8 cellular contexts compared by ENCODE assay signal in genomic region chr9:70413798-70414775, GRCh38. TPM values are rescaled to one million over a fixed set of nuclear protein-coding genes. Genes with fewer than 3 reads are reported as not detected.
DNase-seq lines count a peak whose midpoint lies in the region; ATAC-seq, FAIRE-seq and TF ChIP-seq lines count a peak whose summit lies in the region.

Gene KLF9 (minus strand): TSS chr9:70414657. CDS start chr9:70413363, 1,294 bp downstream.

- TF ChIP-seq POLR2A in endothelial cell of umbilical vein (IDR thresholded peaks at IDR 0.05; ENCODE audit: low read depth, low read length), result no peak

- H3K36me3 Mint-ChIP-seq in Caco-2 (ENCODE audit: insufficient read depth, unreplicated experiment), result peaks cover 6% of the 10 kb centered on the region

- H3K36me3 ChIP-seq in Caco-2 (ENCODE audit: control insufficient read depth, insufficient read depth, low read length), result no peaks in the 10 kb centered on the region
- no peaks in the 10 kb centered on the region for H3K36me3 ChIP-seq in endothelial cell of umbilical vein (ENCODE audit: control insufficient read depth in 2 of 2, extremely low read depth in 1 of 2, insufficient read depth in 2 of 2, low read length in 2 of 2)

- peaks cover 40% of the 10 kb centered on the region for H3K79me2 ChIP-seq in endothelial cell of umbilical vein (ENCODE audit: control insufficient read depth, insufficient read depth, low read length)

- TF ChIP-seq CTCF in Caco-2 (IDR thresholded peaks at IDR 0.05; ENCODE audit: insufficient read depth in 1 of 2, low read depth in 1 of 2, low read length in 1 of 2, severe bottlenecking in 1 of 2, unreplicated experiment in 1 of 2) (no peak), endothelial cell of umbilical vein (IDR thresholded peaks at IDR 0.05; ENCODE audit: extremely low read depth in 1 of 2, insufficient read depth in 1 of 2, low read depth in 1 of 2, low read length in 2 of 2) (no peak)

- H3K27me3 ChIP-seq in Caco-2 (replicated peaks; ENCODE audit: control insufficient read depth, insufficient read depth, low read length), result no peaks in the 10 kb centered on the region
- H3K27me3 ChIP-seq in endothelial cell of umbilical vein (ENCODE audit: control insufficient read depth in 2 of 2, insufficient read depth in 2 of 2, low read length in 2 of 2), result no peaks in the 10 kb centered on the region

- peak; percentile 96 for FAIRE-seq in endothelial cell of umbilical vein (lab: Jason Lieb, UNC)

- peak; percentile 57 to 64 for DNase-seq in Caco-2
- DNase-seq in HUDEP-2 (lab: John Stamatoyannopoulos, UW; ENCODE audit: unreplicated experiment in 76 of 76), result peak in 75 of 76 experiments; percentile 43 to 96 (median 89)
- peak; percentile 97 for DNase-seq in OCI-M1 (lab: John Stamatoyannopoulos, UW)
- DNase-seq in activated T-cell treated with anti-CD3 and anti-CD28 coated beads for 24 hours (ENCODE audit: low read depth), result peak; percentile 84
- peak; percentile 99 for DNase-seq in endothelial cell of umbilical vein (ENCODE audit: low read depth, low spot score)
- DNase-seq in middle frontal gyrus (ENCODE audit: extremely low spot score, low spot score), result peak; percentile 95
- peak; percentile 75 to 81 for DNase-seq in stimulated activated CD8-positive, alpha-beta memory T cell treated with anti-CD3 and anti-CD28 coated beads, Interleukin-2, amount 100 ng/mL, for 1 hour (ENCODE audit: low read depth in 2 of 2)

- BruUV-seq in Caco-2 (replicated peaks; lab: Mats Ljungman, UMichigan), result TSS peak; percentile 66
- TSS peak; percentile 43 for BruUV-seq in endothelial cell of umbilical vein (replicated peaks; lab: Mats Ljungman, UMichigan)

- H3K4me3 ChIP-seq in Caco-2 (ENCODE audit: low read depth, low read length) (peak within 1 kb of the TSS; percentile 47), endothelial cell of umbilical vein (replicated peaks in 1 of 3; ENCODE audit: insufficient read depth in 1 of 3, low read depth in 1 of 3, low read length in 3 of 3) (peak within 1 kb of the TSS; percentile 73 to 94 (median 91))

- no peaks in the 10 kb centered on the region for H3K9me3 Mint-ChIP-seq in Caco-2 (ENCODE audit: unreplicated experiment)

- H3K27me3 Mint-ChIP-seq in Caco-2 (ENCODE audit: insufficient read depth, unreplicated experiment), result no peaks in the 10 kb centered on the region

- intact Hi-C loops in Caco-2 (cut with micrococcal nuclease; ENCODE audit: unreplicated experiment) (no loop called here), endothelial cell of umbilical vein (cut with micrococcal nuclease) (loop anchor here (1.0 to 10.0 kb wide), 9 partner anchors 24 to 1951 kb away; partner anchors contain the start of genes APBA1 and ZFAND5)

- peak within 1 kb of the TSS; percentile 76 for H3K4me3 Mint-ChIP-seq in Caco-2 (ENCODE audit: unreplicated experiment)

- H3K4me1 Mint-ChIP-seq in Caco-2 (ENCODE audit: low read depth, unreplicated experiment), result no peaks in the 10 kb centered on the region

- H4K20me1 ChIP-seq in endothelial cell of umbilical vein (replicated peaks; ENCODE audit: control insufficient read depth, extremely low read depth, insufficient read depth, low read length), result no peaks in the 10 kb centered on the region

- peak within 1 kb of the TSS; percentile 79 for H3K4me2 ChIP-seq in endothelial cell of umbilical vein (ENCODE audit: insufficient read depth, low read length)

- peak within 1 kb of the TSS; percentile 84 for H3K27ac ChIP-seq in endothelial cell of umbilical vein (ENCODE audit: insufficient read depth, low read depth, low read length)

- peak within 1 kb of the TSS; percentile 79 for H3K27ac Mint-ChIP-seq in Caco-2 (ENCODE audit: unreplicated experiment)

- H3K4me1 ChIP-seq in Caco-2 (no peaks in the 10 kb centered on the region), endothelial cell of umbilical vein (ENCODE audit: control insufficient read depth, extremely low read depth, insufficient read depth, low read length) (peaks cover 33% of the 10 kb centered on the region)

- dilution Hi-C loops in endothelial cell of umbilical vein (cut with MboI; ENCODE audit: extremely low pct_ligation_motif_present, low sequenced_read_pairs), result no loop called here

- H2AFZ ChIP-seq in endothelial cell of umbilical vein (ENCODE audit: low read depth, low read length), result peak within 1 kb of the TSS; percentile 1

- no peaks in the 10 kb centered on the region for H3K9me3 ChIP-seq in Caco-2
- H3K9me3 ChIP-seq in endothelial cell of umbilical vein (replicated peaks; ENCODE audit: control insufficient read depth, insufficient read depth, low read length), result no peaks in the 10 kb centered on the region

- POLR2A ChIA-PET in Caco-2 (lab: Charles Lee), result no interaction called here
- POLR2A ChIA-PET in endothelial cell of umbilical vein (lab: Charles Lee), result interaction anchor here (1.1 to 1.2 kb wide), 2 partner anchors 65 to 188 kb away, joined by 3 to 7 read pairs; no protein-coding TSS in a partner anchor

- peak within 1 kb of the TSS; percentile 93 for H3K9ac ChIP-seq in endothelial cell of umbilical vein (replicated peaks; ENCODE audit: extremely low read depth, insufficient read depth, low read length)

- CTCF ChIA-PET in Caco-2 (lab: Charles Lee) (no interaction called here), endothelial cell of umbilical vein (lab: Charles Lee) (interaction anchor here (0.7 to 2.2 kb wide), 9 partner anchors 9 to 443 kb away, joined by 3 to 21 read pairs (median 3); no protein-coding TSS in a partner anchor)

- H3K9me1 ChIP-seq in endothelial cell of umbilical vein (replicated peaks; ENCODE audit: control insufficient read depth, extremely low read depth, insufficient read depth, low read length), result no peaks in the 10 kb centered on the region

- peak; percentile 62 for ATAC-seq in GM21381 (IDR thresholded peaks at IDR 0.05; ENCODE audit: unreplicated experiment)

TF ChIP-seq in endothelial cell of umbilical vein, 7 proteins besides CTCF, POLR2A, EP300 and RAD21:
- TF ChIP-seq POLR2AphosphoS5 (IDR thresholded peaks at IDR 0.05; ENCODE audit: insufficient read depth, low read depth, low read length) (peak; percentile 26), FOS (IDR thresholded peaks at IDR 0.05; ENCODE audit: borderline replicate concordance, insufficient read depth, low read length) (peak; percentile 58), MYC (IDR thresholded peaks at IDR 0.05; ENCODE audit: low read depth, low read length) (peak; percentile 75), MAX (IDR thresholded peaks at IDR 0.05; ENCODE audit: insufficient read depth, insufficient read length) (peak; percentile 93), EZH2 (IDR thresholded peaks at IDR 0.05; ENCODE audit: borderline replicate concordance, low read depth, low read length, severe bottlenecking) (no peak), GATA2 (IDR thresholded peaks at IDR 0.05; ENCODE audit: insufficient read depth, insufficient read length, low read depth, low read length) (no peak), JUN (IDR thresholded peaks at IDR 0.05; ENCODE audit: borderline replicate concordance, insufficient read depth, insufficient read length, low read depth) (peak; percentile 44)

RNA-seq across cellular contexts. Expression of gene KLF9, which starts in this region (rescaled TPM):
- total RNA-seq in Caco-2 (2022) (0.77 and 0.98 TPM in 2 replicates), endothelial cell of umbilical vein (17.2 and 23.1 TPM in 2 replicates)
- polyA plus RNA-seq in endothelial cell of umbilical vein, result 6.6 and 7.3 TPM in 2 replicates
- 9.9 and 12.0 TPM in 2 replicates for polyA plus RNA-seq in endothelial cell of umbilical vein (2011; cell fraction: cytosol; rRNA removed)
- 13.0 and 15.9 TPM in 2 replicates for polyA plus RNA-seq in endothelial cell of umbilical vein (2011; cell fraction: nucleus; rRNA removed)
- polyA plus RNA-seq in endothelial cell of umbilical vein (2012), result 11.0 and 16.4 TPM in 2 replicates
- 10.0 and 12.9 TPM in 2 replicates for polyA minus RNA-seq in endothelial cell of umbilical vein
- 2.4 TPM for polyA minus RNA-seq in endothelial cell of umbilical vein (2011; cell fraction: cytosol; rRNA and poly(A)+ RNA removed)
- polyA minus RNA-seq in endothelial cell of umbilical vein (2011; cell fraction: nucleus; rRNA and poly(A)+ RNA removed), result 20.2 and 29.8 TPM in 2 replicates

Comparison
In these comparisons a context has a peak if more than half of its experiments do, and no peak if none do; other contexts are left out.
1. Peak in every context shown above with its lines: DNase-seq, ATAC-seq, H3K4me3 ChIP-seq and H3K27ac ChIP-seq.
2. Peak in DNase-seq and H3K4me3 ChIP-seq in Caco-2; RNA of the gene not detected or under 1 TPM.